ENCODE assay signal across 8 cellular contexts in the genomic region with DNA sequence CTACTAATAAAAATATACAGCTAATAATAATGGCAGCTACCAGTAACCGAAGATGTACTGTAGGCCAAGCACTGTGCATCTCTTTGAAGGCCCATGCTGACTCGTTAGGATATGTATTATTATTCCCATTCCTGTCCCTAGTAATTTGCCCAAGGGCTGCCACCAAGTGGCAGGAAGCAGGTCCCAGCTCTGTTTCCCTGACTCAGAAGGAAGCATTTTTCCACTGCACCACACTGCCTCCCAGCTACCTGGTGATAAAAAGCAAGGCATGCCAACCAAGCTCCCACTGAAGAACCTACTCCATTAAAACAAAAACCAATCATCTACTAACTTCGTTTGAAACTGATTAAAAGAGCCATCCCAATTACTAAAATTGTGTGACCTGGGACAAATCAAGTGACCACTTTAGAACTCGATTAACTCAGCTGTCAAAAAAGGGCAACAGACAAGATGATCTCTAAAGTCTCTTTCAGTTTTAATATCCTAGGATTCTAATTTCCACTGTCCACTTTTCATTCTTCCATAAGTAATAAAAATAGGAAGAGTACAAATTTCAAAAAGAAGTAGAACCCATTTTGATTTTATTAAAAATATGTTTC. TPM values are rescaled to one million over a fixed set of nuclear protein-coding genes. Genes with fewer than 3 reads are reported as not detected.
DNase-seq lines count a peak whose midpoint lies in the region; ATAC-seq, FAIRE-seq and TF ChIP-seq lines count a peak whose summit lies in the region.

No MANE protein-coding gene starts in this region.

- no peak overlapping the region for H4K91ac ChIP-seq in IMR-90 (ENCODE audit: insufficient read depth, low read depth, low read length)

- DNase-seq in D721Med (ENCODE audit: insufficient read length, low spot score) (no peak), IMR-90 (peak; percentile 60), PC-9 (peak; percentile 63 to 75), endothelial cell (ENCODE audit: low spot score) (peak; percentile 47), SKM-1 (lab: John Stamatoyannopoulos, UW; ENCODE audit: unreplicated experiment) (no peak)

- CTCF ChIA-PET in IMR-90 (lab: Yijun Ruan, JAX) (interaction anchor here (0.6 to 2.0 kb wide), 10 partner anchors 12 to 237 kb away, joined by 3 to 16 read pairs (median 3); a partner anchor contains a TSS), PC-9 (lab: Charles Lee) (interaction anchor here (0.5 to 2.2 kb wide), 10 partner anchors 24 to 981 kb away, joined by 3 to 25 read pairs (median 3); a partner anchor contains a TSS)

- no peak for TF ChIP-seq EP300 in neural cell (conservative IDR thresholded peaks at IDR 0.05; ENCODE audit: poor library complexity, severe bottlenecking)

- H3K9me2 ChIP-seq in PC-9 (ENCODE audit: insufficient read depth) (no peaks in the 10 kb centered on the region), neural cell (ENCODE audit: insufficient read depth, low read length) (no peaks in the 10 kb centered on the region)

- no peak overlapping the region for H2BK20ac ChIP-seq in IMR-90 (ENCODE audit: low read depth, low read length)

- peak; percentile 70 for TF ChIP-seq RAD21 in IMR-90 (IDR thresholded peaks at IDR 0.05; ENCODE audit: low read length)
- TF ChIP-seq RAD21 in neural cell (conservative IDR thresholded peaks at IDR 0.05) = peak; percentile 69

- no peak overlapping the region for H3K4me2 ChIP-seq in IMR-90 (ENCODE audit: low read depth, low read length)
- peak overlapping the region; percentile 51 for H3K4me2 ChIP-seq in PC-9
- H3K4me2 ChIP-seq in neural cell (ENCODE audit: low read length) = no peak overlapping the region

- no peak overlapping the region for H3K14ac ChIP-seq in IMR-90 (replicated peaks; ENCODE audit: low read depth, low read length)

- H3K27ac ChIP-seq in IMR-90 (ENCODE audit: insufficient read depth, low read length) = no peak overlapping the region
- no peak overlapping the region for H3K27ac ChIP-seq in PC-9
- no peak overlapping the region for H3K27ac ChIP-seq in neural cell (ENCODE audit: low read length)

- no peak overlapping the region for H3K56ac ChIP-seq in IMR-90 (ENCODE audit: extremely low read depth, insufficient read depth, low read length)

- no peaks in the 10 kb centered on the region for H3F3A ChIP-seq in PC-9 (ENCODE audit: insufficient read depth, low read depth)
- H3F3A ChIP-seq in neural cell (ENCODE audit: insufficient read depth, low read length, poor library complexity, severe bottlenecking) = no peaks in the 10 kb centered on the region

- no CpG with 5 or more reads among the region's 4 CpGs for WGBS in IMR-90 (ENCODE audit: extremely low coverage in 2 of 2, insufficient read length in 1 of 2), 2 experiments

- BruUV-seq in IMR-90 (replicated peaks; lab: Mats Ljungman, UMichigan) (no TSS peak), PC-9 (replicated peaks; lab: Mats Ljungman, UMichigan) (no TSS peak)

- ATAC-seq in IMR-90 (ENCODE audit: low read depth) (peak; percentile 87), HG02571 (IDR thresholded peaks at IDR 0.05; ENCODE audit: unreplicated experiment) (no peak), GM21786 (IDR thresholded peaks at IDR 0.05; ENCODE audit: unreplicated experiment) (no peak)

- H3K36me3 ChIP-seq in IMR-90 (ENCODE audit: control insufficient read depth, insufficient read depth, low read length) = no peaks in the 10 kb centered on the region
- no peaks in the 10 kb centered on the region for H3K36me3 ChIP-seq in PC-9 (ENCODE audit: low read depth)
- no peaks in the 10 kb centered on the region for H3K36me3 ChIP-seq in neural cell (ENCODE audit: insufficient read depth, low read length)

- H4K20me1 ChIP-seq in IMR-90 (ENCODE audit: insufficient read depth, low read length) = no peaks in the 10 kb centered on the region
- no peaks in the 10 kb centered on the region for H4K20me1 ChIP-seq in PC-9 (ENCODE audit: insufficient read depth)
- H4K20me1 ChIP-seq in neural cell (ENCODE audit: insufficient read depth) = no peaks in the 10 kb centered on the region

- no peak overlapping the region for H4K8ac ChIP-seq in IMR-90 (ENCODE audit: low read depth in 2 of 2, low read length in 2 of 2)

- H2BK15ac ChIP-seq in IMR-90 (ENCODE audit: low read depth, low read length) = no peak overlapping the region

- peak; percentile 64 for FAIRE-seq in D721Med (lab: Jason Lieb, UNC)

- TF ChIP-seq CTCF in D721Med (IDR thresholded peaks at IDR 0.05; ENCODE audit: insufficient read depth, missing control alignments) (peak; percentile 95), IMR-90 (conservative IDR thresholded peaks at IDR 0.05; ENCODE audit: low read depth, low read length) (peak; percentile 73), PC-9 (conservative IDR thresholded peaks at IDR 0.05) (peak; percentile 65), endothelial cell (IDR thresholded peaks at IDR 0.05; ENCODE audit: unreplicated experiment) (no peak), neural cell (IDR thresholded peaks at IDR 0.05; ENCODE audit: poor library complexity, severe bottlenecking) (peak; percentile 80)

- no peak overlapping the region for H3K18ac ChIP-seq in IMR-90 (ENCODE audit: low read depth, low read length)

- POLR2A ChIA-PET in IMR-90 (lab: Charles Lee; ENCODE audit: unreplicated experiment) = interaction anchor here (0.5 kb wide), 1 partner anchor 190 kb away, joined by 3 read pairs; no protein-coding TSS in a partner anchor
- POLR2A ChIA-PET in PC-9 (lab: Charles Lee; ENCODE audit: unreplicated experiment) = interaction anchor here (0.6 to 0.7 kb wide), 2 partner anchors 59 to 277 kb away, joined by 3 to 4 read pairs; no protein-coding TSS in a partner anchor

- no peak overlapping the region for H2BK120ac ChIP-seq in IMR-90 (ENCODE audit: low read depth, low read length)

- intact Hi-C loops in IMR-90 (cut with micrococcal nuclease) = loop anchor here (1.0 to 10.0 kb wide), 3 partner anchors 115 to 933 kb away; a partner anchor contains a TSS
- intact Hi-C loops in PC-9 (cut with micrococcal nuclease; ENCODE audit: unreplicated experiment) = loop anchor here (1.0 to 10.0 kb wide), 7 partner anchors 89 to 929 kb away; a partner anchor contains a TSS

- H3K4me3 Mint-ChIP-seq in endothelial cell (ENCODE audit: unreplicated experiment) = no peak overlapping the region

- no peaks in the 10 kb centered on the region for H3K79me2 ChIP-seq in PC-9 (ENCODE audit: low read depth)
- H3K79me2 ChIP-seq in neural cell (replicated peaks; ENCODE audit: insufficient read depth, low read length) = no peaks in the 10 kb centered on the region

- no peak overlapping the region for H3K4ac ChIP-seq in IMR-90 (ENCODE audit: low read depth, low read length)

- no peaks in the 10 kb centered on the region for H3K4me1 ChIP-seq in IMR-90 (ENCODE audit: control insufficient read depth, insufficient read depth, low read length)
- peaks cover 6% of the 10 kb centered on the region; the same call in 1 of the 2 replicates for H3K4me1 ChIP-seq in PC-9 (replicated peaks; ENCODE audit: insufficient read depth)

- no peak overlapping the region for H4K5ac ChIP-seq in IMR-90 (ENCODE audit: low read depth, low read length)

- no peaks in the 10 kb centered on the region for H3K9me3 ChIP-seq in IMR-90 (ENCODE audit: control insufficient read depth, insufficient read depth, low read length)
- no peaks in the 10 kb centered on the region for H3K9me3 ChIP-seq in PC-9 (ENCODE audit: insufficient read depth, low read depth)
- H3K9me3 ChIP-seq in neural cell (ENCODE audit: low read length) = no peaks in the 10 kb centered on the region

- H3K9me1 ChIP-seq in IMR-90 (ENCODE audit: insufficient read depth, low read length) = no peaks in the 10 kb centered on the region

- dilution Hi-C loops in IMR-90 (cut with HindIII; ENCODE audit: low sequenced_read_pairs, unreplicated experiment) = no loop called here

- no peaks in the 10 kb centered on the region for H3K27me3 Mint-ChIP-seq in endothelial cell (ENCODE audit: unreplicated experiment)

- no peak overlapping the region for H3K23ac ChIP-seq in IMR-90 (ENCODE audit: low read depth, low read length)

- H3K27me3 ChIP-seq in IMR-90 (ENCODE audit: control insufficient read depth, insufficient read depth, low read length) = peaks cover 7% of the 10 kb centered on the region
- no peaks in the 10 kb centered on the region for H3K27me3 ChIP-seq in PC-9 (ENCODE audit: insufficient read depth, low read depth)
- H3K27me3 ChIP-seq in neural cell (ENCODE audit: insufficient read depth, low read depth, low read length) = no peaks in the 10 kb centered on the region

- H3K9me3 Mint-ChIP-seq in endothelial cell (ENCODE audit: unreplicated experiment) = no peaks in the 10 kb centered on the region

- in situ Hi-C loops in IMR-90 (cut with MboI; ENCODE audit: low sequenced_read_pairs) = loop anchor here (5.0 to 10.0 kb wide), 3 partner anchors 197 to 923 kb away; no protein-coding TSS in a partner anchor

- TF ChIP-seq POLR2A in IMR-90 (IDR thresholded peaks at IDR 0.05; ENCODE audit: low read depth, low read length) = no peak

- H2AFZ ChIP-seq in IMR-90 (replicated peaks; ENCODE audit: low read length, poor library complexity) (no peak overlapping the region), PC-9 (peak overlapping the region; percentile 61; the same call in 1 of the 2 replicates), neural cell (ENCODE audit: low read depth, low read length) (no peak overlapping the region)

- no peaks in the 10 kb centered on the region for H3K79me1 ChIP-seq in IMR-90 (ENCODE audit: low read depth in 1 of 2, low read length in 2 of 2)

- no peak overlapping the region for H2BK5ac ChIP-seq in IMR-90 (ENCODE audit: low read depth, low read length, poor library complexity, severe bottlenecking)

- H3K36me3 Mint-ChIP-seq in endothelial cell (ENCODE audit: low read depth, unreplicated experiment) = no peaks in the 10 kb centered on the region

- H3K4me3 ChIP-seq in IMR-90 (ENCODE audit: insufficient read depth, low read depth, low read length) (no peak overlapping the region), PC-9 (no peak overlapping the region), neural cell (ENCODE audit: low read length) (no peak overlapping the region)

- H3K9ac ChIP-seq in IMR-90 (ENCODE audit: low read depth, low read length) (no peak overlapping the region), neural cell (ENCODE audit: low read length) (no peak overlapping the region)

- H2AK5ac ChIP-seq in IMR-90 (ENCODE audit: low read depth, low read length) = no peak overlapping the region

- H2AK9ac ChIP-seq in IMR-90 (replicated peaks; ENCODE audit: low read depth, low read length, poor library complexity) = no peak overlapping the region

- H3K27ac Mint-ChIP-seq in endothelial cell (ENCODE audit: unreplicated experiment) = peak overlapping the region; percentile 34

- peaks cover 8% of the 10 kb centered on the region for H3K4me1 Mint-ChIP-seq in endothelial cell (ENCODE audit: unreplicated experiment)

TF ChIP-seq in IMR-90, 13 proteins besides CTCF, POLR2A, EP300 and RAD21 (continues in another document):
- TF ChIP-seq SMC3 (IDR thresholded peaks at IDR 0.05; ENCODE audit: low read depth, low read length) = peak; percentile 64

TF ChIP-seq in neural cell, 6 proteins besides CTCF, POLR2A, EP300 and RAD21 (continues in another document):
- TF ChIP-seq POLR2AphosphoS5 (IDR thresholded peaks at IDR 0.05) = no peak

RNA-seq across cellular contexts. Expression of a gene that starts 24.3 kb away (rescaled TPM):
- 26.2 and 32.2 TPM in 2 replicates for total RNA-seq in IMR-90 (2012; rRNA removed)
- 15.5 and 18.7 TPM in 2 replicates for polyA plus RNA-seq in IMR-90 (2012; rRNA removed)
- polyA plus RNA-seq in IMR-90 (2012; cell fraction: cytosol; rRNA removed) = 12.9 and 30.1 TPM in 2 replicates
- 9.0 and 20.7 TPM in 2 replicates for polyA plus RNA-seq in IMR-90 (2012; cell fraction: nucleus; rRNA removed; ENCODE audit: low replicate concordance)
- total RNA-seq in PC-9 (2021) = 27.3 and 32.5 TPM in 2 replicates
- 16.6 TPM for total RNA-seq in endothelial cell (ENCODE audit: unreplicated experiment)
- polyA plus RNA-seq in neural cell = 8.5 and 9.3 TPM in 2 replicates
- polyA minus RNA-seq in neural cell = 11.1 and 11.7 TPM in 2 replicates

Comparison
In these comparisons a context has a peak if more than half of its experiments do, and no peak if none do; other contexts are left out.
1. DNase-seq: peak in IMR-90 (single experiment), PC-9 (2 of 2) and endothelial cell (single experiment); none in D721Med (single experiment) and SKM-1 (single experiment).